28 cellular contexts compared by ENCODE assay signal in the genomic region with DNA sequence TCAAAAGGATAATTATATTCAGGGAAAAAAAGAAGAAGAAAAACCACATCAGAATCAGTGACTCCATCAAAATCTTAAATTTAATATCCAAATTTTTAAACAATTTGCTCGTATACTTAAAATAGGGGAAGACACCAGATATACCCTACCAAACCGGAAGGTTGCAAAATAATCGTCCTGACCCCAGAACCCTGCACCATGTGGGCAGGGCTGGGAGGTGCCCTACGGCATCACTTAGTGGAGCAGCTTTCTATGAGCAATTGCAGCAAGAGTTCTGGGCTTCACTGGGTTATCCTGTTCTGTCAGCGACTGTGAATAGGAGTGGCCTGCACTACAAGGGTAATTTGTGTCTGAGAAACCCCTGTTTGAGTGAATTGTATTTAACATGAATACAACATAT.
"Had no signal": no experiment of that assay in that cellular context is flagged by ENCODE, and none has a peak within 500 bp of the region (broad histone marks: within the 10 kb centered on the region; RNA-seq: fewer than 3 reads in every experiment).

No MANE protein-coding gene starts in this region.

- H3K4me1 Mint-ChIP-seq: activated CD4-positive, alpha-beta memory T cell treated with anti-CD3 and anti-CD28 coated beads, Interleukin-2, amount 10 ng/mL, durations not matched to agents 7 days and 5 days; activated CD4-positive, alpha-beta T cell treated with anti-CD3 and anti-CD28 coated beads, Interleukin-2, amount 10 ng/mL, durations not matched to agents 7 days and 5 days; activated T-helper 17 cell treated with anti-CD3 and anti-CD28 coated beads, Interleukin-2, amount 50 U/mL, for 72 hours; central memory CD8-positive, alpha-beta T cell had no signal

- H2AFZ ChIP-seq: hepatocyte had no signal

- DNase-seq: activated CD4-positive, alpha-beta memory T cell treated with anti-CD3 and anti-CD28 coated beads, Interleukin-2, amount 10 ng/mL, durations not matched to agents 7 days and 5 days; activated CD4-positive, alpha-beta T cell treated with anti-CD3 and anti-CD28 coated beads for 1 hour; activated CD4-positive, alpha-beta T cell treated with anti-CD3 and anti-CD28 coated beads for 4 hours; activated CD4-positive, alpha-beta T cell treated with anti-CD3 and anti-CD28 coated beads, Interleukin-2, amount 10 ng/mL, durations not matched to agents 7 days and 5 days; activated CD4-positive, alpha-beta T cell treated with anti-CD3 and anti-CD28 coated beads, Interleukin-2, amount 50 U/mL, for 4 hours; activated effector memory CD4-positive, alpha-beta T cell treated with Interleukin-2 at 50 U/mL for 16 hours; activated gamma-delta T cell treated with Interleukin-2 at 50 U/mL for 16 hours; activated naive CD4-positive, alpha-beta T cell treated with anti-CD3 and anti-CD28 coated beads, Interleukin-2, amount 50 U/mL, for 16 hours; activated naive CD4-positive, alpha-beta T cell treated with Interleukin-2 at 50 U/mL for 16 hours; activated T-cell treated with anti-CD3 and anti-CD28 coated beads, Interleukin-2, amount 50 U/mL, for 4 hours; amniotic stem cell; anterior cingulate cortex; brain microvascular endothelial cell; cortex of kidney; dermis blood vessel endothelial cell; effector CD4-positive, alpha-beta T cell; effector memory CD8-positive, alpha-beta T cell; erythroblast; foreskin keratinocyte; heart right ventricle had no signal

- H3K27ac Mint-ChIP-seq: activated CD4-positive, alpha-beta memory T cell treated with anti-CD3 and anti-CD28 coated beads, Interleukin-2, amount 10 ng/mL, durations not matched to agents 7 days and 5 days; activated CD4-positive, alpha-beta T cell treated with anti-CD3 and anti-CD28 coated beads, Interleukin-2, amount 10 ng/mL, durations not matched to agents 7 days and 5 days; activated naive CD8-positive, alpha-beta T cell; activated T-helper 17 cell treated with anti-CD3 and anti-CD28 coated beads, Interleukin-2, amount 50 U/mL, for 72 hours; effector memory CD8-positive, alpha-beta T cell; WTC11 had no signal

- H3K4me2 ChIP-seq: hepatocyte had no signal

- H3K4me1 ChIP-seq: esophagus muscularis mucosa, foreskin keratinocyte, gastroesophageal sphincter, heart right ventricle had no signal

- H3K9me3 Mint-ChIP-seq: activated CD4-positive, alpha-beta memory T cell treated with anti-CD3 and anti-CD28 coated beads, Interleukin-2, amount 10 ng/mL, durations not matched to agents 7 days and 5 days; activated CD4-positive, alpha-beta T cell treated with anti-CD3 and anti-CD28 coated beads, Interleukin-2, amount 10 ng/mL, durations not matched to agents 7 days and 5 days; activated T-cell treated with anti-CD3 and anti-CD28 coated beads, Interleukin-2, amount 50 U/mL, for 4 hours; activated T-helper 17 cell treated with anti-CD3 and anti-CD28 coated beads, Interleukin-2, amount 50 U/mL, for 72 hours; central memory CD8-positive, alpha-beta T cell; effector memory CD8-positive, alpha-beta T cell; WTC11 had no signal

- H3K27ac ChIP-seq: brain microvascular endothelial cell, esophagus muscularis mucosa, foreskin keratinocyte, gastroesophageal sphincter, heart right ventricle, hepatocyte, VCaP had no signal

- H3K36me3 Mint-ChIP-seq: activated naive CD8-positive, alpha-beta T cell; WTC11 had no signal

- ATAC-seq: activated T-cell treated with anti-CD3 and anti-CD28 coated beads, Interleukin-2, amount 50 U/mL, for 4 hours; activated T-helper 17 cell treated with anti-CD3 and anti-CD28 coated beads, Interleukin-2, amount 50 U/mL, for 72 hours; effector memory CD8-positive, alpha-beta T cell; foreskin keratinocyte; gastroesophageal sphincter; heart right ventricle; WTC11 had no signal

- H3K4me3 Mint-ChIP-seq: activated CD4-positive, alpha-beta memory T cell treated with anti-CD3 and anti-CD28 coated beads, Interleukin-2, amount 10 ng/mL, durations not matched to agents 7 days and 5 days; activated CD4-positive, alpha-beta T cell treated with anti-CD3 and anti-CD28 coated beads, Interleukin-2, amount 10 ng/mL, durations not matched to agents 7 days and 5 days; activated naive CD8-positive, alpha-beta T cell; activated T-cell treated with anti-CD3 and anti-CD28 coated beads, Interleukin-2, amount 50 U/mL, for 4 hours; activated T-helper 17 cell treated with anti-CD3 and anti-CD28 coated beads, Interleukin-2, amount 50 U/mL, for 72 hours; central memory CD8-positive, alpha-beta T cell; effector memory CD8-positive, alpha-beta T cell; WTC11 had no signal

- H3K79me2 ChIP-seq: hepatocyte had no signal

- H3K27me3 ChIP-seq: brain microvascular endothelial cell, esophagus muscularis mucosa, foreskin keratinocyte, heart right ventricle, hepatocyte had no signal

- H3K27me3 Mint-ChIP-seq: activated CD4-positive, alpha-beta memory T cell treated with anti-CD3 and anti-CD28 coated beads, Interleukin-2, amount 10 ng/mL, durations not matched to agents 7 days and 5 days had no signal

- H3K36me3 ChIP-seq: brain microvascular endothelial cell, gastroesophageal sphincter had no signal

- H3K9me3 ChIP-seq: esophagus muscularis mucosa, gastroesophageal sphincter, heart right ventricle had no signal

- H3K4me3 ChIP-seq: esophagus muscularis mucosa, gastroesophageal sphincter, heart right ventricle, hepatocyte had no signal
